In genomic region chr6:95866732-95867131, GRCh38 we compare ENCODE assay signal across 1 cellular context.
TF ChIP-seq lines count a peak whose summit lies in the region.

No MANE protein-coding gene starts in this region.

TF ChIP-seq in HCT116, 20 proteins besides CTCF, POLR2A, EP300 and RAD21 (continued from another document):
- no peak for TF ChIP-seq ATF3 (IDR thresholded peaks at IDR 0.05)
- TF ChIP-seq SP1 (IDR thresholded peaks at IDR 0.05; ENCODE audit: low read depth): no peak
- no peak for TF ChIP-seq MAX (IDR thresholded peaks at IDR 0.05)
- no peak for TF ChIP-seq SIN3A (IDR thresholded peaks at IDR 0.05; ENCODE audit: low read depth)
- no peak for TF ChIP-seq POLR2AphosphoS5 (IDR thresholded peaks at IDR 0.05; ENCODE audit: low read depth, low read length)
- no peak for TF ChIP-seq CEBPB (IDR thresholded peaks at IDR 0.05; ENCODE audit: low read depth)
TF ChIP-seq in HCT116: peak in this region for 0.
